In genomic region chr12:64478661-64479060, GRCh38 we compare ENCODE assay signal across 25 cellular contexts.
"Had no signal": no experiment of that assay in that cellular context is flagged by ENCODE, and none has a peak within 500 bp of the region (broad histone marks: within the 10 kb centered on the region; RNA-seq: fewer than 3 reads in every experiment).

No MANE protein-coding gene starts in this region.

- H3K4me1 ChIP-seq: Peyer's patch, SJSA1 had no signal

- H3K27me3 ChIP-seq: Peyer's patch, SJSA1 had no signal

- H3K27ac ChIP-seq: Peyer's patch, SJSA1 had no signal

- H3K9me3 ChIP-seq: Peyer's patch had no signal

- DNase-seq: activated CD4-positive, alpha-beta memory T cell treated with anti-CD3 and anti-CD28 coated beads for 36 hours; activated CD4-positive, alpha-beta T cell treated with anti-CD3 and anti-CD28 coated beads for 4 hours; activated CD4-positive, alpha-beta T cell treated with anti-CD3 and anti-CD28 coated beads, Interleukin-2, amount 50 U/mL, for 1 hour; activated CD8-positive, alpha-beta memory T cell treated with anti-CD3 and anti-CD28 coated beads, Interleukin-2, amount 50 U/mL, for 4 hours; activated effector memory CD4-positive, alpha-beta T cell treated with Interleukin-2 at 50 U/mL for 16 hours; activated naive CD4-positive, alpha-beta T cell treated with anti-CD3 and anti-CD28 coated beads, Interleukin-2, amount 10 ng/mL, durations not matched to agents 7 days and 5 days; activated naive CD8-positive, alpha-beta T cell treated with anti-CD3 and anti-CD28 coated beads, Interleukin-2, amount 50 U/mL, for 24 hours; activated T-cell treated with anti-CD3 and anti-CD28 coated beads for 4 hours; activated T-cell treated with anti-CD3 and anti-CD28 coated beads, Interleukin-2, amount 50 U/mL, for 4 hours; anterior cingulate cortex; central memory CD4-positive, alpha-beta T cell; NCI-H1105; NCI-H1417 treated with DMSO at 0.1 percent for 48 hours; NCI-H187 treated with DMSO at 0.1 percent for 48 hours; NCI-H2081 treated with DMSO at 0.1 percent for 48 hours; NCI-H345; NCI-H524 treated with DMSO at 0.1 percent for 48 hours; NK-92 treated with Interleukin-12 subunit alpha and Interleukin-12 subunit beta, amount 100 ng/mL, for 24 hours; PC-3; Peyer's patch; RPMI8226; SHP77 treated with DMSO at 0.1 percent for 48 hours; SK-N-SH had no signal

- H3K4me3 ChIP-seq: Peyer's patch, SJSA1 had no signal

- H3K9ac ChIP-seq: SK-N-SH had no signal

- H3K4me2 ChIP-seq: SK-N-SH had no signal

- ATAC-seq: activated naive CD8-positive, alpha-beta T cell treated with anti-CD3 and anti-CD28 coated beads, Interleukin-2, amount 50 U/mL, for 24 hours; activated T-cell treated with anti-CD3 and anti-CD28 coated beads, Interleukin-2, amount 50 U/mL, for 4 hours; PC-3 had no signal

- FAIRE-seq: TTC549 had no signal
